17 cellular contexts compared by ENCODE assay signal in genomic region chr18:47832348-47832747, GRCh38.
"Had no signal": no experiment of that assay in that cellular context is flagged by ENCODE, and none has a peak within 500 bp of the region (broad histone marks: within the 10 kb centered on the region; RNA-seq: fewer than 3 reads in every experiment).

No MANE protein-coding gene starts in this region.

- H3K27me3 ChIP-seq: body of pancreas, gastrocnemius medialis, stomach, vagina had no signal

- ATAC-seq: body of pancreas, gastrocnemius medialis, left lobe of liver, WTC11 had no signal

- H3K9me3 ChIP-seq: body of pancreas, gastrocnemius medialis, stomach, vagina had no signal

- H3K4me3 Mint-ChIP-seq: activated CD4-positive, alpha-beta memory T cell treated with anti-CD3 and anti-CD28 coated beads for 36 hours; T-helper 2 cell treated with Interferon-gamma antibody and Interleukin-4, amounts not matched to agents 5 μg/mL and 100 μg/mL, for 36 hours; WTC11 had no signal

- H3K27ac Mint-ChIP-seq: activated CD4-positive, alpha-beta memory T cell treated with anti-CD3 and anti-CD28 coated beads for 36 hours; progenitor cell of endocrine pancreas; T-helper 2 cell treated with Interferon-gamma antibody and Interleukin-4, amounts not matched to agents 5 μg/mL and 100 μg/mL, for 36 hours; WTC11 had no signal

- H3K27me3 Mint-ChIP-seq: activated CD4-positive, alpha-beta memory T cell treated with anti-CD3 and anti-CD28 coated beads for 36 hours; progenitor cell of endocrine pancreas had no signal

- H3K9me3 Mint-ChIP-seq: T-helper 2 cell treated with Interferon-gamma antibody and Interleukin-4, amounts not matched to agents 5 μg/mL and 100 μg/mL, for 36 hours had no signal

- H3K4me3 ChIP-seq: body of pancreas, coronary artery, gastrocnemius medialis, stomach, vagina had no signal

- H3K4me1 ChIP-seq: body of pancreas, gastrocnemius medialis, stomach, vagina had no signal

- DNase-seq: activated CD4-positive, alpha-beta memory T cell treated with anti-CD3 and anti-CD28 coated beads for 36 hours; activated CD4-positive, alpha-beta T cell treated with anti-CD3 and anti-CD28 coated beads for 4 hours; activated naive CD4-positive, alpha-beta T cell treated with anti-CD3 and anti-CD28 coated beads, Interleukin-2, amount 50 U/mL, for 16 hours; amniotic stem cell; body of pancreas; gastrocnemius medialis; head of caudate nucleus; kidney; stimulated activated CD4-positive, alpha-beta T cell treated with anti-CD3 and anti-CD28 coated beads, Interleukin-15, amount 100 ng/mL, for 24 hours; stimulated activated CD4-positive, alpha-beta T cell treated with anti-CD3 and anti-CD28 coated beads, Interleukin-2, amount 100 ng/mL, for 48 hours; stomach had no signal
